In genomic region chr4:99088485-99089365, GRCh38 we compare ENCODE assay signal across 8 cellular contexts. TPM values are rescaled to one million over a fixed set of nuclear protein-coding genes. Genes with fewer than 3 reads are reported as not detected.
DNase-seq lines count a peak whose midpoint lies in the region; ATAC-seq and TF ChIP-seq lines count a peak whose summit lies in the region.

Gene ADH5, minus strand, starts transcription at chr4:99088788. Its CDS starts 88 bp downstream, at chr4:99088700.

- peak within 1 kb of the TSS; percentile 100 for H3K4me3 Mint-ChIP-seq in endothelial cell (ENCODE audit: unreplicated experiment)
- peak within 1 kb of the TSS; percentile 87 for H3K4me3 Mint-ChIP-seq in mesothelial cell of epicardium

- no peaks in the 10 kb centered on the region for H3K4me1 ChIP-seq in NT2/D1 (ENCODE audit: insufficient read depth, insufficient read length)

- peak within 1 kb of the TSS; percentile 79 for H3K4me3 ChIP-seq in NT2/D1 (ENCODE audit: insufficient read length, low read depth)

- peaks cover 20% of the 10 kb centered on the region for H3K36me3 ChIP-seq in NT2/D1 (ENCODE audit: insufficient read depth, insufficient read length, low read length)

- H3K36me3 Mint-ChIP-seq in endothelial cell (ENCODE audit: low read depth, unreplicated experiment) (peaks cover 7% of the 10 kb centered on the region), mesothelial cell of epicardium (peaks cover 7% of the 10 kb centered on the region)

- TF ChIP-seq CTCF in endothelial cell (IDR thresholded peaks at IDR 0.05; ENCODE audit: unreplicated experiment) (no peak), mesothelial cell of epicardium (IDR thresholded peaks at IDR 0.05; ENCODE audit: unreplicated experiment) (no peak)

- H3K9me3 Mint-ChIP-seq in endothelial cell (ENCODE audit: unreplicated experiment): no peaks in the 10 kb centered on the region
- peaks cover 12% of the 10 kb centered on the region for H3K9me3 Mint-ChIP-seq in mesothelial cell of epicardium

- peak within 1 kb of the TSS; percentile 87 for H3K27ac Mint-ChIP-seq in endothelial cell (ENCODE audit: unreplicated experiment)
- H3K27ac Mint-ChIP-seq in mesothelial cell of epicardium: peak within 1 kb of the TSS; percentile 98

- peak within 1 kb of the TSS; percentile 86 for H3K9ac ChIP-seq in NT2/D1 (ENCODE audit: insufficient read length, low read depth)

- H3K27me3 ChIP-seq in NT2/D1 (ENCODE audit: insufficient read depth, insufficient read length): no peaks in the 10 kb centered on the region

- peak; percentile 90 for ATAC-seq in GM21367 (IDR thresholded peaks at IDR 0.05; ENCODE audit: unreplicated experiment)

- H3K9me3 ChIP-seq in NT2/D1 (ENCODE audit: insufficient read depth, low read length): no peaks in the 10 kb centered on the region

- peaks cover 7% of the 10 kb centered on the region for H3K27me3 Mint-ChIP-seq in endothelial cell (ENCODE audit: unreplicated experiment)
- no peaks in the 10 kb centered on the region for H3K27me3 Mint-ChIP-seq in mesothelial cell of epicardium (ENCODE audit: low read depth)

- H3K4me1 Mint-ChIP-seq in endothelial cell (ENCODE audit: unreplicated experiment) (peaks cover 43% of the 10 kb centered on the region), mesothelial cell of epicardium (peaks cover 45% of the 10 kb centered on the region)

- DNase-seq in COR-L47 (lab: John Stamatoyannopoulos, UW): peak; percentile 88
- DNase-seq in HT1080 (ENCODE audit: low read depth): peak; percentile 67
- DNase-seq in NT2/D1 (ENCODE audit: low read depth, low spot score): peak; percentile 65
- peak; percentile 90 for DNase-seq in activated CD8-positive, alpha-beta memory T cell treated with anti-CD3 and anti-CD28 coated beads, Interleukin-2, amount 50 U/mL, for 4 hours
- peak; percentile 69 for DNase-seq in endothelial cell (ENCODE audit: low spot score)
- DNase-seq in mesothelial cell of epicardium (ENCODE audit: low spot score in 2 of 2, unreplicated experiment in 2 of 2): peak; percentile 74 to 84
- DNase-seq in stimulated activated CD8-positive, alpha-beta memory T cell treated with anti-CD3 and anti-CD28 coated beads, Interleukin-15, amount 100 ng/mL, for 4 hours (ENCODE audit: low read depth in 2 of 2): peak; percentile 76 to 82

RNA-seq across cellular contexts. Expression of gene ADH5, which starts in this region (rescaled TPM):
- total RNA-seq in HT1080 (2014; rRNA removed; shearing (Covaris generic)): 145 and 176 TPM in 2 replicates
- polyA plus RNA-seq in HT1080 (2015; cell fraction: cytosol; rRNA removed): 139 and 149 TPM in 2 replicates
- polyA plus RNA-seq in HT1080 (2015; cell fraction: nucleus; rRNA removed): 241 and 253 TPM in 2 replicates
- 126 TPM for total RNA-seq in endothelial cell (ENCODE audit: unreplicated experiment)
- 123 to 129 TPM (median 125 TPM) in 3 replicates for total RNA-seq in mesothelial cell of epicardium

Comparison
In these comparisons a context has a peak if more than half of its experiments do, and no peak if none do; other contexts are left out.
1. Peak in every context shown above with its lines: DNase-seq, ATAC-seq and H3K4me3 ChIP-seq.